ENCODE assay signal across 2 cellular contexts in genomic region chr9:91567642-91568274, GRCh38.
TF ChIP-seq lines count a peak whose summit lies in the region.

No MANE protein-coding gene starts in this region.

TF ChIP-seq in liver, 16 proteins besides CTCF, POLR2A, EP300 and RAD21 (continued from another document):
- TF ChIP-seq ZBTB33 (IDR thresholded peaks at IDR 0.05) (no peak), EGR1 (IDR thresholded peaks at IDR 0.05; ENCODE audit: low read depth in 2 of 2) (no peak), YY1 (IDR thresholded peaks at IDR 0.05) (no peak), RXRA (IDR thresholded peaks at IDR 0.05) (peak; percentile 74 to 77), FOXA2 (IDR thresholded peaks at IDR 0.05) (no peak), JUND (IDR thresholded peaks at IDR 0.05) (peak in 1 of 2 donors; percentile 52), GABPA (IDR thresholded peaks at IDR 0.05 in 1 of 2, conservative IDR thresholded peaks at IDR 0.05 in 1 of 2) (no peak), MAX (IDR thresholded peaks at IDR 0.05) (peak; percentile 56), HNF4A (conservative IDR thresholded peaks at IDR 0.05) (peak; percentile 79 to 92), HNF4G (IDR thresholded peaks at IDR 0.05) (peak; percentile 52), FOXA1 (IDR thresholded peaks at IDR 0.05) (peak; percentile 12), ATF3 (IDR thresholded peaks at IDR 0.05) (no peak), NR2F2 (IDR thresholded peaks at IDR 0.05) (peak; percentile 31)

TF ChIP-seq in HepG2, 621 proteins besides CTCF, POLR2A, EP300 and RAD21 (continued from another document):
- TF ChIP-seq ZBED4 (CRISPR knock-in tag; IDR thresholded peaks at IDR 0.05; ENCODE audit: borderline replicate concordance) (no peak), ARID5B (CRISPR knock-in tag; IDR thresholded peaks at IDR 0.05) (no peak), ZNF597 (CRISPR knock-in tag; IDR thresholded peaks at IDR 0.05) (no peak), REL (CRISPR knock-in tag; conservative IDR thresholded peaks at IDR 0.05) (no peak), HNRNPL (IDR thresholded peaks at IDR 0.05; ENCODE audit: low read depth, low read length) (no peak), ZNF558 (CRISPR knock-in tag; IDR thresholded peaks at IDR 0.05; ENCODE audit: borderline replicate concordance) (no peak), HNF1B (CRISPR knock-in tag; IDR thresholded peaks at IDR 0.05) (no peak), RAD51 (IDR thresholded peaks at IDR 0.05; ENCODE audit: borderline replicate concordance) (no peak), DMAP1 (CRISPR knock-in tag; IDR thresholded peaks at IDR 0.05) (no peak), E2F2 (CRISPR knock-in tag; IDR thresholded peaks at IDR 0.05; ENCODE audit: borderline replicate concordance) (no peak), AGO2 (optimal IDR thresholded peaks at IDR 0.05; ENCODE audit: low read depth, low read length) (no peak)
